27 cellular contexts compared by ENCODE assay signal in genomic region chr11:78570031-78570430, GRCh38.
"Had no signal": no experiment of that assay in that cellular context is flagged by ENCODE, and none has a peak within 500 bp of the region (broad histone marks: within the 10 kb centered on the region; RNA-seq: fewer than 3 reads in every experiment).

No MANE protein-coding gene starts in this region.

- H3K9me3 Mint-ChIP-seq: naive thymus-derived CD4-positive, alpha-beta T cell; natural killer cell; nephron; stimulated activated memory B cell treated with anti-CD40 and anti-IgM and Interleukin-4, amounts not matched to agents 10 μg/mL and 1 μg/mL and 100 μg/mL, for 72 hours; stimulated activated naive CD8-positive, alpha-beta T cell treated with anti-CD3 and anti-CD28 coated beads, Interleukin-15, amount 100 ng/mL, for 72 hours; type B pancreatic cell had no signal

- H3K27me3 Mint-ChIP-seq: stimulated activated memory B cell treated with anti-CD40 and anti-IgM and Interleukin-4, amounts not matched to agents 10 μg/mL and 1 μg/mL and 100 μg/mL, for 72 hours; stimulated activated naive CD8-positive, alpha-beta T cell treated with anti-CD3 and anti-CD28 coated beads, Interleukin-15, amount 100 ng/mL, for 72 hours; type B pancreatic cell had no signal

- H3K27ac Mint-ChIP-seq: nephron; stimulated activated memory B cell treated with anti-CD40 and anti-IgM and Interleukin-4, amounts not matched to agents 10 μg/mL and 1 μg/mL and 100 μg/mL, for 72 hours; stimulated activated naive CD8-positive, alpha-beta T cell treated with anti-CD3 and anti-CD28 coated beads, Interleukin-15, amount 100 ng/mL, for 72 hours had no signal

- H3K4me3 ChIP-seq: pancreas, prostate gland, skin epidermis, smooth muscle cell, spleen, suprapubic skin, testis, tibial artery, transverse colon, upper lobe of right lung, uterus had no signal

- DNase-seq: naive thymus-derived CD4-positive, alpha-beta T cell; natural killer cell; nucleus accumbens; pancreas; right cardiac atrium; spleen; stimulated activated CD4-positive, alpha-beta T cell treated with anti-CD3 and anti-CD28 coated beads, Interleukin-12 subunit alpha, Interleukin-12 subunit beta, amount 100 ng/mL, for 4 hours; stimulated activated CD4-positive, alpha-beta T cell treated with anti-CD3 and anti-CD28 coated beads, Interleukin-1b, Interleukin-23, amount 100 ng/mL, for 48 hours; stimulated activated CD4-positive, alpha-beta T cell treated with anti-CD3 and anti-CD28 coated beads, Interleukin-4, amount 100 ng/mL, for 1 hour; stimulated activated CD4-positive, alpha-beta T cell treated with anti-CD3 and anti-CD28 coated beads, Interleukin-4, amount 100 ng/mL, for 4 hours; stimulated activated CD8-positive, alpha-beta memory T cell treated with anti-CD3 and anti-CD28 coated beads, Interleukin-4, amount 100 ng/mL, for 48 hours; stimulated activated naive CD4-positive, alpha-beta T cell; stimulated activated naive CD8-positive, alpha-beta T cell treated with anti-CD3 and anti-CD28 coated beads, Interleukin-15, amount 100 ng/mL, for 72 hours; stimulated activated naive CD8-positive, alpha-beta T cell treated with anti-CD3 and anti-CD28 coated beads, Interleukin-15, Interleukin-2, amounts not matched to agents 100 U/mL and 50 U/mL, for 24 hours; substantia nigra; testis; tibial artery; transverse colon; upper lobe of right lung; uterus had no signal

- H3K4me3 Mint-ChIP-seq: natural killer cell; stimulated activated memory B cell treated with anti-CD40 and anti-IgM and Interleukin-4, amounts not matched to agents 10 μg/mL and 1 μg/mL and 100 μg/mL, for 72 hours; stimulated activated naive CD8-positive, alpha-beta T cell treated with anti-CD3 and anti-CD28 coated beads, Interleukin-15, amount 100 ng/mL, for 72 hours; type B pancreatic cell had no signal
